8 cellular contexts compared by ENCODE assay signal in genomic region chr7:94657771-94658693, GRCh38. TPM values are rescaled to one million over a fixed set of nuclear protein-coding genes. Genes with fewer than 3 reads are reported as not detected.
DNase-seq lines count a peak whose midpoint lies in the region; ATAC-seq, FAIRE-seq and TF ChIP-seq lines count a peak whose summit lies in the region.

No MANE protein-coding gene starts in this region.

- H3K36me3 ChIP-seq in mammary epithelial cell (ENCODE audit: insufficient read depth, low read length) = no peaks in the 10 kb centered on the region

- peak overlapping the region; percentile 78 for H2AFZ ChIP-seq in mammary epithelial cell (ENCODE audit: low read depth, low read length)

- peak overlapping the region; percentile 64 for H3K4me3 ChIP-seq in A549
- H3K4me3 ChIP-seq in mammary epithelial cell (replicated peaks in 1 of 3; ENCODE audit: insufficient read depth in 1 of 3, low read depth in 2 of 3, low read length in 3 of 3) = peak overlapping the region in 2 of 3 experiments; percentile 37 to 49

- CTCF ChIA-PET in A549 (lab: Yijun Ruan, JAX) (interaction anchor here (0.6 to 3.1 kb wide), 4 partner anchors 28 to 1028 kb away, joined by 3 to 18 read pairs (median 3); no protein-coding TSS in a partner anchor), WTC11 (lab: Charles Lee) (interaction anchor here (1.0 to 2.6 kb wide), 3 partner anchors 263 to 589 kb away, joined by 3 to 11 read pairs (median 4); no protein-coding TSS in a partner anchor), mammary epithelial cell (lab: Charles Lee; ENCODE audit: low non-redundant PET) (interaction anchor here (0.6 kb wide), 1 partner anchor 54 kb away, joined by 4 read pairs; no protein-coding TSS in a partner anchor)

- intact Hi-C loops in mammary epithelial cell (cut with micrococcal nuclease) = loop anchor here (2.0 to 10.0 kb wide), 7 partner anchors 37 to 817 kb away; partner anchors contain the start of gene PPP1R9A

- TF ChIP-seq EP300 in A549 (IDR thresholded peaks at IDR 0.05) = no peak

- in situ Hi-C loops in mammary epithelial cell (cut with MboI; ENCODE audit: low sequenced_read_pairs in 2 of 2) = no loop called here

- peaks cover 31% of the 10 kb centered on the region for H3K4me1 ChIP-seq in A549
- no peaks in the 10 kb centered on the region for H3K4me1 ChIP-seq in mammary epithelial cell (ENCODE audit: insufficient read depth, low read length)

- peaks cover 21% of the 10 kb centered on the region for H3K4me1 Mint-ChIP-seq in WTC11

- no peak overlapping the region for H3K9ac ChIP-seq in mammary epithelial cell (ENCODE audit: insufficient read depth, low read length)

- WGBS in A549 (ENCODE audit: missing lambda C conversion rate) = 69% methylated on average over 33 of the region's 38 CpGs
- 50% methylated on average over 13 of the region's 38 CpGs for WGBS in mammary epithelial cell (ENCODE audit: low coverage, missing lambda C conversion rate)

- no peaks in the 10 kb centered on the region for H3K9me3 ChIP-seq in A549
- no peaks in the 10 kb centered on the region for H3K9me3 ChIP-seq in mammary epithelial cell (replicated peaks; ENCODE audit: insufficient read depth, low read length)

- ATAC-seq in A549 (peak; percentile 79 to 88), GM18907 (IDR thresholded peaks at IDR 0.05; ENCODE audit: unreplicated experiment) (peak; percentile 88), HG03159 (IDR thresholded peaks at IDR 0.05; ENCODE audit: unreplicated experiment) (peak; percentile 80), WTC11 (peak; percentile 86)

- no peak for FAIRE-seq in A549 (lab: Jason Lieb, UNC)

- peak overlapping the region; percentile 94; the same call in 1 of the 2 replicates for H3K27ac Mint-ChIP-seq in WTC11

- DNase-seq in A549 (ENCODE audit: low read depth in 1 of 2, low spot score in 1 of 2) (peak; percentile 36 to 96), NCI-H2227 treated with DMSO at 0.1 percent for 48 hours (lab: John Stamatoyannopoulos, UW) (peak; percentile 76), WTC11 (ENCODE audit: low spot score) (peak; percentile 96), mammary epithelial cell (peak; percentile 96), islet precursor cell (peak; percentile 99)
- DNase-seq in stimulated activated CD4-positive, alpha-beta T cell treated with anti-CD3 and anti-CD28 coated beads, Interleukin-12 subunit alpha, Interleukin-12 subunit beta, amount 100 ng/mL, for 24 hours (ENCODE audit: low read depth in 2 of 2) = peak; percentile 84 to 85

- POLR2A ChIA-PET in A549 (lab: Yijun Ruan, JAX) (interaction anchor here (1.3 to 2.2 kb wide), 3 partner anchors 72 to 819 kb away, joined by 5 to 7 read pairs (median 5); no protein-coding TSS in a partner anchor), WTC11 (lab: Charles Lee) (interaction anchor here (0.6 to 2.1 kb wide), 2 partner anchors 209 to 876 kb away, joined by 3 to 5 read pairs; no protein-coding TSS in a partner anchor)

- no peak for TF ChIP-seq RAD21 in A549 (conservative IDR thresholded peaks at IDR 0.05 in 1 of 2, IDR thresholded peaks at IDR 0.05 in 1 of 2)

- no TSS peak for BruUV-seq in mammary epithelial cell (replicated peaks; lab: Mats Ljungman, UMichigan)

- peak overlapping the region; percentile 91 for H3K4me3 Mint-ChIP-seq in WTC11

- H3K79me2 ChIP-seq in mammary epithelial cell (ENCODE audit: insufficient read depth, low read length) = peaks cover 58% of the 10 kb centered on the region

- peaks cover 16% of the 10 kb centered on the region for H3K27me3 Mint-ChIP-seq in WTC11 (ENCODE audit: low read depth)

- TF ChIP-seq POLR2A in A549 (IDR thresholded peaks at IDR 0.05; ENCODE audit: low read length) = no peak

- dilution Hi-C loops in mammary epithelial cell (cut with HindIII; ENCODE audit: low sequenced_read_pairs) = no loop called here

- H3K27ac ChIP-seq in A549 (peak overlapping the region in 1 of 2 experiments; percentile 96; a peak in 2 of 6 replicates), mammary epithelial cell (ENCODE audit: insufficient read depth, low read depth, low read length) (no peak overlapping the region)

- H3K9me3 Mint-ChIP-seq in WTC11 = peaks cover 13% of the 10 kb centered on the region

- H3K36me3 Mint-ChIP-seq in WTC11 = peaks cover 13% of the 10 kb centered on the region

- H3K4me2 ChIP-seq in A549 = peak overlapping the region; percentile 70
- H3K4me2 ChIP-seq in mammary epithelial cell (ENCODE audit: insufficient read depth, low read depth, low read length) = peak overlapping the region; percentile 84

- H3K27me3 ChIP-seq in mammary epithelial cell (ENCODE audit: insufficient read depth, low read length) = no peaks in the 10 kb centered on the region

- TF ChIP-seq CTCF in A549 (IDR thresholded peaks at IDR 0.05) (no peak), WTC11 (IDR thresholded peaks at IDR 0.05) (no peak), mammary epithelial cell (conservative IDR thresholded peaks at IDR 0.05 in 1 of 2, IDR thresholded peaks at IDR 0.05 in 1 of 2; ENCODE audit: extremely low read depth in 1 of 2, insufficient read depth in 1 of 2, low read depth in 1 of 2, low read length in 2 of 2) (peak in 1 of 2 donors; percentile 6)

- H4K20me1 ChIP-seq in mammary epithelial cell (ENCODE audit: insufficient read depth, low read length) = no peaks in the 10 kb centered on the region

TF ChIP-seq in A549, 52 proteins besides CTCF, POLR2A, EP300 and RAD21:
- no peak for TF ChIP-seq TFCP2L1 (CRISPR knock-in tag; IDR thresholded peaks at IDR 0.05)
- TF ChIP-seq ZFP36 (IDR thresholded peaks at IDR 0.05; ENCODE audit: borderline replicate concordance, partially characterized antibody) = peak; percentile 60

TF ChIP-seq in WTC11, 78 proteins besides CTCF, POLR2A, EP300 and RAD21:
- TF ChIP-seq SP1 (CRISPR knock-in tag; conservative IDR thresholded peaks at IDR 0.05) (peak; percentile 57), ERG (CRISPR knock-in tag; IDR thresholded peaks at IDR 0.05) (0 out of 2 replicates have a peak, but pooled peaks have one; percentile 26), HMGA2 (CRISPR knock-in tag; IDR thresholded peaks at IDR 0.05) (peak; percentile 44; the same call in 1 of the 2 replicates), PRRX2 (CRISPR knock-in tag; IDR thresholded peaks at IDR 0.05) (0 out of 2 replicates have a peak, but pooled peaks have one; percentile 59)
- TF ChIP-seq, protein P1, sequence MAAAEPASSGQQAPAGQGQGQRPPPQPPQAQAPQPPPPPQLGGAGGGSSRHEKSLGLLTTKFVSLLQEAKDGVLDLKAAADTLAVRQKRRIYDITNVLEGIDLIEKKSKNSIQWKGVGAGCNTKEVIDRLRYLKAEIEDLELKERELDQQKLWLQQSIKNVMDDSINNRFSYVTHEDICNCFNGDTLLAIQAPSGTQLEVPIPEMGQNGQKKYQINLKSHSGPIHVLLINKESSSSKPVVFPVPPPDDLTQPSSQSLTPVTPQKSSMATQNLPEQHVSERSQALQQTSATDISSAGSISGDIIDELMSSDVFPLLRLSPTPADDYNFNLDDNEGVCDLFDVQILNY (CRISPR knock-in tag; IDR thresholded peaks at IDR 0.05) = no peak
TF ChIP-seq in WTC11: peak in this region for 4.

RNA-seq across cellular contexts. Expression of gene SGCE, which starts 2.1 kb away (rescaled TPM):
- polyA plus RNA-seq in A549 (2011; rRNA removed) (97.2 and 121 TPM in 2 replicates), A549 (2017; fragmentation: RNase III; extraction: RNeasy Plus Mini Kit Qiagen cat#74134 plus additional on column Dnase treatment) (59.4 to 61.5 TPM (median 60.1 TPM) in 3 replicates), mammary epithelial cell (37.1 TPM)
- 32.3 and 36.8 TPM in 2 replicates for polyA plus RNA-seq in A549 (2012; cell fraction: cytosol; rRNA removed)
- polyA plus RNA-seq in A549 (2012; cell fraction: nucleus; rRNA removed) = 20.5 and 29.8 TPM in 2 replicates
- polyA minus RNA-seq in A549 (2011; rRNA and poly(A)+ RNA removed) = 54.0 and 71.5 TPM in 2 replicates
- total RNA-seq in WTC11 (2021) (19.0 to 25.3 TPM (median 24.2 TPM) in 3 replicates), mammary epithelial cell (10 to 100 TPM; 61.3 to 74.7 TPM)
- polyA minus RNA-seq in mammary epithelial cell = 20.8 TPM
